Comparison of ENCODE assay signal across 18 cellular contexts in the genomic region with DNA sequence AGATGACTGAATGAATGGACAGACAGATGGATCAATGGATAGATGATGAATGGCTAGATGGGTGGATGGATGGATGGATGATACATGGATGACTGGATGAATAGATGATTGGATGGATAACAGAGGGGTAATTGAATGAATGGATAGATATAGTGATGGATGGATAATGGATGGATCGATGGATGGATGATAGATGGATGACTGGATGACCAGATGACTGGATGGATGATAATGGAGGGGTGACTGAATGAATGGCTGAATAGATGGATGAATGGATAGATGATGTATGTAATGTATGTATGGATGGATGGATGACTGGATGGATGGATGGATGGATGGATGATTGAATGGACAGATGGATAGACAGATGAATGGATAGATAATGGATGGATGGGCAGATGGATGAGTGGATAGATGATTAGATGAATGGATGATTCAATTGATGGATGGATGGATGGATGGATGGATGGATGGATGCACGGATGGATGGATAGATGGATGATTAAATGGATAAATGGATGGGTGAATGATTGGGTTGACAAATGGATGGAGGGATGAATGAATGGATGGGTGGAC.
DNase-seq lines count a peak whose midpoint lies in the region; ATAC-seq, FAIRE-seq and TF ChIP-seq lines count a peak whose summit lies in the region.
"Had no signal": no experiment of that assay in that cellular context is flagged by ENCODE, and none has a peak within 500 bp of the region (broad histone marks: within the 10 kb centered on the region; RNA-seq: fewer than 3 reads in every experiment).

No MANE protein-coding gene starts in this region.

- intact Hi-C loops in K562 (cut with micrococcal nuclease) (no loop called here), esophagus muscularis mucosa (cut with DNase I) (no loop called here)

- no peak overlapping the region for H3K9ac ChIP-seq in K562 (ENCODE audit: insufficient read depth in 1 of 2, low read depth in 2 of 2, low read length in 2 of 2)
- H3K9ac ChIP-seq: BLaER1 had no signal

- in situ Hi-C loops in K562 (cut with MboI): no loop called here

- WGBS in K562 (ENCODE audit: insufficient coverage, low coverage, missing lambda C conversion rate): 0% methylated on average over 2 of the region's 2 CpGs
- 82% methylated on average over 2 of the region's 2 CpGs for WGBS in esophagus muscularis mucosa

- H3K9me3 ChIP-seq in K562 (replicated peaks; ENCODE audit: control insufficient read depth, insufficient read depth, low read depth, low read length) (no peaks in the 10 kb centered on the region), esophagus muscularis mucosa (peaks cover 0 to 9% (median 0%) of the 10 kb centered on the region in 4 donors)

- TF ChIP-seq RAD21 in K562 (CRISPR knock-in tag; conservative IDR thresholded peaks at IDR 0.05 in 1 of 2, IDR thresholded peaks at IDR 0.05 in 1 of 2): no peak

- no peaks in the 10 kb centered on the region for H3K36me3 ChIP-seq in K562 (ENCODE audit: control insufficient read depth, insufficient read depth, low read length)
- H3K36me3 ChIP-seq in esophagus muscularis mucosa: no peaks in the 10 kb centered on the region

- no peak overlapping the region for H2AFZ ChIP-seq in K562 (ENCODE audit: low read depth, low read length)

- POLR2A ChIA-PET in K562 (lab: Yijun Ruan, JAX): no interaction called here

- TF ChIP-seq CTCF in K562 (IDR thresholded peaks at IDR 0.05 in 2 of 3, conservative IDR thresholded peaks at IDR 0.05 in 1 of 3; ENCODE audit: insufficient read depth in 2 of 3, low read depth in 1 of 3, low read length in 3 of 3) (no peak), esophagus muscularis mucosa (IDR thresholded peaks at IDR 0.05) (no peak)

- no peaks in the 10 kb centered on the region for H3K79me2 ChIP-seq in K562 (ENCODE audit: control insufficient read depth, insufficient read depth, low read length)

- no peaks in the 10 kb centered on the region; the same call in 1 of the 2 replicates for H4K20me1 ChIP-seq in K562 (replicated peaks; ENCODE audit: control insufficient read depth, insufficient read depth, low read length)
- H4K20me1 ChIP-seq: BLaER1 had no signal

- no peaks in the 10 kb centered on the region for H3K27me3 ChIP-seq in K562 (ENCODE audit: control insufficient read depth in 2 of 2, insufficient read depth in 2 of 2, low read length in 2 of 2)
- no peaks in the 10 kb centered on the region for H3K27me3 ChIP-seq in esophagus muscularis mucosa
- H3K27me3 ChIP-seq: BLaER1 had no signal

- ATAC-seq in K562: no peak

- H3K4me1 ChIP-seq in K562 (replicated peaks in 1 of 2; ENCODE audit: control insufficient read depth in 2 of 2, insufficient read depth in 2 of 2, low read length in 2 of 2) (no peaks in the 10 kb centered on the region), esophagus muscularis mucosa (no peaks in the 10 kb centered on the region)

- no peaks in the 10 kb centered on the region for H3K9me1 ChIP-seq in K562 (ENCODE audit: control insufficient read depth, insufficient read depth, low read length)

- TF ChIP-seq POLR2A in GM12891 (IDR thresholded peaks at IDR 0.05; ENCODE audit: low read depth, low read length) (no peak), K562 (conservative IDR thresholded peaks at IDR 0.05) (no peak), esophagus muscularis mucosa (IDR thresholded peaks at IDR 0.05; ENCODE audit: low read depth) (no peak)

- TF ChIP-seq EP300 in K562 (IDR thresholded peaks at IDR 0.05; ENCODE audit: low read length): no peak
- TF ChIP-seq EP300 in esophagus muscularis mucosa (IDR thresholded peaks at IDR 0.05): no peak

- no peak for DNase-seq in GM12891 (ENCODE audit: insufficient read length, low spot score)
- DNase-seq in HTR-8/SVneo (ENCODE audit: insufficient read length, low spot score): no peak
- no peak for DNase-seq in K562 (ENCODE audit: extremely low read depth in 1 of 4, low spot score in 3 of 4)
- DNase-seq in esophagus muscularis mucosa (ENCODE audit: extremely low spot score): no peak
- DNase-seq in DMS53 treated with DMSO at 0.1 percent for 48 hours (lab: John Stamatoyannopoulos, UW; ENCODE audit: unreplicated experiment): no peak
- DNase-seq in NCI-H1417 treated with DMSO at 0.1 percent for 48 hours (lab: John Stamatoyannopoulos, UW): no peak
- DNase-seq: CD4-positive, alpha-beta T cell; CD8-positive, alpha-beta memory T cell; DMS 273 treated with DMSO at 0.1 percent for 48 hours; DMS79 treated with DMSO at 0.1 percent for 48 hours; GF-D8; GOT3; H7; HCEC 1CT had no signal

- H3K27ac ChIP-seq in K562 (ENCODE audit: extremely low read depth, low read depth, low read length): no peak overlapping the region
- no peak overlapping the region for H3K27ac ChIP-seq in esophagus muscularis mucosa (replicated peaks in 1 of 4)
- H3K27ac ChIP-seq: BLaER1 had no signal

- peak; percentile 66 for FAIRE-seq in GM12891 (lab: Jason Lieb, UNC)
- peak; percentile 88 for FAIRE-seq in HTR-8/SVneo (lab: Jason Lieb, UNC)
- no peak for FAIRE-seq in K562 (lab: Jason Lieb, UNC)
- FAIRE-seq: A204.1, D721Med, GM12892 had no signal

- H3K4me2 ChIP-seq in K562 (ENCODE audit: insufficient read depth, low read length): no peak overlapping the region
- H3K4me2 ChIP-seq: BLaER1 had no signal

- H3K4me3 ChIP-seq in K562 (no peak overlapping the region), esophagus muscularis mucosa (no peak overlapping the region)
- H3K4me3 ChIP-seq: BLaER1 had no signal

- no TSS peak for BruUV-seq in K562 (replicated peaks; lab: Mats Ljungman, UMichigan)

- CTCF ChIA-PET in K562 (lab: Yijun Ruan, JAX; ENCODE audit: low intra/inter-chr PET ratio): no interaction called here

TF ChIP-seq in GM12891, 5 proteins besides CTCF, POLR2A, EP300 and RAD21:
- TF ChIP-seq SPI1 (IDR thresholded peaks at IDR 0.05; ENCODE audit: low read depth, low read length) (no peak), PAX5 (IDR thresholded peaks at IDR 0.05; ENCODE audit: insufficient read depth, low read length, severe bottlenecking) (no peak), POLR2AphosphoS5 (IDR thresholded peaks at IDR 0.05; ENCODE audit: low read depth, low read length) (no peak), POU2F2 (IDR thresholded peaks at IDR 0.05; ENCODE audit: low read depth, low read length) (no peak), TAF1 (IDR thresholded peaks at IDR 0.05; ENCODE audit: low read depth, low read length) (no peak)

TF ChIP-seq in K562, 482 proteins besides CTCF, POLR2A, EP300 and RAD21:
- no peak for TF ChIP-seq NFE2L1 (tag; IDR thresholded peaks at IDR 0.05; ENCODE audit: borderline replicate concordance, low read depth)
- TF ChIP-seq PPARD (CRISPR knock-in tag; IDR thresholded peaks at IDR 0.05): no peak
- peak; percentile 21 for TF ChIP-seq CREBBP (IDR thresholded peaks at IDR 0.05; ENCODE audit: low read depth, low read length)
TF ChIP-seq in K562: peak in this region for 1.
